1 cellular context compared by ENCODE assay signal in the genomic region with DNA sequence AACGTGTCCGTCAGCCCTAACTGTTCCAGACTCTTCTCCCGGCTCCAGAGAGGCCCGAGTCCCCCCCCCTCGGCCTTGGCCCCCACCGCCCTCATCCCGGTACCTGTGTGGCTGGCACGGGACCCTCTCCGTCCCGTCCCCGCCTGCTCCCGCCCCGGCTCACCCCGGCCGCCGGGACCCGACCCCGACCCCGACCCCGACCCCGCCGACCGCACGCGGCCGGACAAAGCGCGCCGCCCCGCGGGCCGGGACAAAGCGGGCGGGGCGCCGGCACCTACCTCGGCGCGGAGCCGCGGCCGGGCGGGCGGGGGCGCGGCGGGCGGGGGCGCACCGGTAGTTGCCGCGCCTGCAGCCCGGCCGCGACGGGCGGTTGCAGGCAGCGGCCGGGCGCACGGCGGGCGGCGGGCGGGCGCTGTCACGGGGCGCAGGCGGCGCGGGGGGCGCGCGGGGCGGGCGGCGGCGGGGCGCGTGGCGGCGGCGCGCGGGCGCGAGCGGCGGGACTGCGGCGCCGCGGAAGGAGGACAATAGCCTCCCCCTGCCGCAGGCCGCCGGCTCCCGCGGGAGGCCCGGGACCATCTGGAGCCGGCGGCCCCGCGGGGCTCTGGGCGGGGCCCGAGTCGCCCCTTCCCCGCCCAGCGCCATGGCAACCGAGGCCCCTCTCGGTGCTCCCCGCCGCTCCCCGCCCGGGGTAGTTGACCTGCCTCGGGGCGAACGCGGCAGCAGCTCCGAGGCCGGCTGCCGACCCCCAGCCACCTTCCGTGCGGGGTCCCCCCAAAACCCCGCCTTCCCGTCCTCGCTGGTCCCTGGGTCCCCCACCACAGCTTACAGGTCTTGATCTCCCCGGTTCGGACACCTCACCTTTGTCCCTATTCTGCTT.
TF ChIP-seq lines count a peak whose summit lies in the region.

No MANE protein-coding gene starts in this region.

TF ChIP-seq in HEK293, 187 proteins besides CTCF, POLR2A, EP300 and RAD21 (continued from another document and continues in another):
- TF ChIP-seq SCRT1 (tag by site-specific recombination; IDR thresholded peaks at IDR 0.05; ENCODE audit: borderline replicate concordance) (no peak), ZNF792 (tag by site-specific recombination; IDR thresholded peaks at IDR 0.05) (no peak), ZNF549 (tag by site-specific recombination; IDR thresholded peaks at IDR 0.05) (no peak), ZNF670 (tag by site-specific recombination; IDR thresholded peaks at IDR 0.05; ENCODE audit: low read depth) (no peak), ZNF555 (tag by site-specific recombination; conservative IDR thresholded peaks at IDR 0.05) (no peak), ZNF768 (tag by site-specific recombination; IDR thresholded peaks at IDR 0.05) (no peak), ZBTB7A (tag by site-specific recombination; IDR thresholded peaks at IDR 0.05; ENCODE audit: low read depth) (no peak), ZFP37 (tag by site-specific recombination; IDR thresholded peaks at IDR 0.05) (no peak), ZNF560 (tag by site-specific recombination; IDR thresholded peaks at IDR 0.05; ENCODE audit: borderline replicate concordance) (no peak), ZNF624 (tag by site-specific recombination; IDR thresholded peaks at IDR 0.05) (no peak), SALL2 (tag by site-specific recombination; IDR thresholded peaks at IDR 0.05; ENCODE audit: borderline replicate concordance) (no peak), ZNF473 (tag by site-specific recombination; IDR thresholded peaks at IDR 0.05) (no peak), ZNF596 (tag by site-specific recombination; IDR thresholded peaks at IDR 0.05) (no peak), ZNF501 (tag by site-specific recombination; IDR thresholded peaks at IDR 0.05) (no peak), ZNF138 (tag by site-specific recombination; IDR thresholded peaks at IDR 0.05; ENCODE audit: borderline replicate concordance) (no peak), ZNF132 (tag by site-specific recombination; IDR thresholded peaks at IDR 0.05; ENCODE audit: borderline replicate concordance) (no peak), SP7 (tag by site-specific recombination; IDR thresholded peaks at IDR 0.05) (no peak), ZNF561 (tag by site-specific recombination; IDR thresholded peaks at IDR 0.05; ENCODE audit: borderline replicate concordance) (no peak), ZBTB20 (tag by site-specific recombination; IDR thresholded peaks at IDR 0.05) (peak; percentile 80), ZNF366 (tag by site-specific recombination; conservative IDR thresholded peaks at IDR 0.05) (no peak), ZNF10 (tag by site-specific recombination; IDR thresholded peaks at IDR 0.05) (no peak), GLIS1 (tag by site-specific recombination; IDR thresholded peaks at IDR 0.05) (peak; percentile 29; the same call in 1 of the 2 replicates), ZNF354C (tag by site-specific recombination; IDR thresholded peaks at IDR 0.05; ENCODE audit: borderline replicate concordance, low read depth) (no peak), ZNF629 (tag by site-specific recombination; IDR thresholded peaks at IDR 0.05) (no peak), YY2 (tag by site-specific recombination; IDR thresholded peaks at IDR 0.05) (no peak), ZNF664 (tag by site-specific recombination; IDR thresholded peaks at IDR 0.05) (no peak), RBAK (tag by site-specific recombination; IDR thresholded peaks at IDR 0.05) (no peak), ZSCAN30 (tag by site-specific recombination; IDR thresholded peaks at IDR 0.05) (0 out of 2 replicates have a peak, but pooled peaks have one; percentile 29), BCL11B (tag by site-specific recombination; IDR thresholded peaks at IDR 0.05; ENCODE audit: low read depth) (no peak), KLF9 (tag by site-specific recombination; IDR thresholded peaks at IDR 0.05; ENCODE audit: low read depth) (no peak), SETDB1 (IDR thresholded peaks at IDR 0.05; ENCODE audit: insufficient read length, low read length) (no peak), ZNF37A (tag by site-specific recombination; IDR thresholded peaks at IDR 0.05) (no peak), ZNF341 (tag by site-specific recombination; IDR thresholded peaks at IDR 0.05; ENCODE audit: low read depth) (no peak), YY1 (tag by site-specific recombination; IDR thresholded peaks at IDR 0.05) (no peak), ZNF121 (tag by site-specific recombination; IDR thresholded peaks at IDR 0.05) (no peak), ZBTB8A (tag by site-specific recombination; IDR thresholded peaks at IDR 0.05) (peak; percentile 41; the same call in 1 of the 2 replicates), ZNF521 (tag by site-specific recombination; IDR thresholded peaks at IDR 0.05) (no peak), KLF10 (tag by site-specific recombination; IDR thresholded peaks at IDR 0.05) (no peak), ZNF791 (tag by site-specific recombination; IDR thresholded peaks at IDR 0.05) (no peak), ZNF19 (tag by site-specific recombination; IDR thresholded peaks at IDR 0.05; ENCODE audit: low read depth) (no peak), ZNF114 (tag by site-specific recombination; IDR thresholded peaks at IDR 0.05) (no peak), ZNF777 (tag by site-specific recombination; IDR thresholded peaks at IDR 0.05; ENCODE audit: borderline replicate concordance) (no peak), GLIS2 (tag by site-specific recombination; IDR thresholded peaks at IDR 0.05) (peak; percentile 53), ZNF626 (tag by site-specific recombination; IDR thresholded peaks at IDR 0.05) (no peak), ZNF16 (tag by site-specific recombination; IDR thresholded peaks at IDR 0.05; ENCODE audit: low read depth) (no peak), ZNF843 (tag by site-specific recombination; IDR thresholded peaks at IDR 0.05) (no peak), ZFHX2 (tag by site-specific recombination; conservative IDR thresholded peaks at IDR 0.05) (no peak), ZXDB (tag by site-specific recombination; IDR thresholded peaks at IDR 0.05) (no peak), ZFP3 (tag by site-specific recombination; IDR thresholded peaks at IDR 0.05; ENCODE audit: low read depth) (no peak), ZNF324 (tag by site-specific recombination; IDR thresholded peaks at IDR 0.05) (0 out of 2 replicates have a peak, but pooled peaks have one; percentile 30), HOXD13 (CRISPR knock-in tag; IDR thresholded peaks at IDR 0.05; ENCODE audit: borderline replicate concordance) (no peak)
- TF ChIP-seq, protein P1, sequence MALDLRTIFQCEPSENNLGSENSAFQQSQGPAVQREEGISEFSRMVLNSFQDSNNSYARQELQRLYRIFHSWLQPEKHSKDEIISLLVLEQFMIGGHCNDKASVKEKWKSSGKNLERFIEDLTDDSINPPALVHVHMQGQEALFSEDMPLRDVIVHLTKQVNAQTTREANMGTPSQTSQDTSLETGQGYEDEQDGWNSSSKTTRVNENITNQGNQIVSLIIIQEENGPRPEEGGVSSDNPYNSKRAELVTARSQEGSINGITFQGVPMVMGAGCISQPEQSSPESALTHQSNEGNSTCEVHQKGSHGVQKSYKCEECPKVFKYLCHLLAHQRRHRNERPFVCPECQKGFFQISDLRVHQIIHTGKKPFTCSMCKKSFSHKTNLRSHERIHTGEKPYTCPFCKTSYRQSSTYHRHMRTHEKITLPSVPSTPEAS (tag by site-specific recombination; IDR thresholded peaks at IDR 0.05) = no peak
- TF ChIP-seq, protein P2, sequence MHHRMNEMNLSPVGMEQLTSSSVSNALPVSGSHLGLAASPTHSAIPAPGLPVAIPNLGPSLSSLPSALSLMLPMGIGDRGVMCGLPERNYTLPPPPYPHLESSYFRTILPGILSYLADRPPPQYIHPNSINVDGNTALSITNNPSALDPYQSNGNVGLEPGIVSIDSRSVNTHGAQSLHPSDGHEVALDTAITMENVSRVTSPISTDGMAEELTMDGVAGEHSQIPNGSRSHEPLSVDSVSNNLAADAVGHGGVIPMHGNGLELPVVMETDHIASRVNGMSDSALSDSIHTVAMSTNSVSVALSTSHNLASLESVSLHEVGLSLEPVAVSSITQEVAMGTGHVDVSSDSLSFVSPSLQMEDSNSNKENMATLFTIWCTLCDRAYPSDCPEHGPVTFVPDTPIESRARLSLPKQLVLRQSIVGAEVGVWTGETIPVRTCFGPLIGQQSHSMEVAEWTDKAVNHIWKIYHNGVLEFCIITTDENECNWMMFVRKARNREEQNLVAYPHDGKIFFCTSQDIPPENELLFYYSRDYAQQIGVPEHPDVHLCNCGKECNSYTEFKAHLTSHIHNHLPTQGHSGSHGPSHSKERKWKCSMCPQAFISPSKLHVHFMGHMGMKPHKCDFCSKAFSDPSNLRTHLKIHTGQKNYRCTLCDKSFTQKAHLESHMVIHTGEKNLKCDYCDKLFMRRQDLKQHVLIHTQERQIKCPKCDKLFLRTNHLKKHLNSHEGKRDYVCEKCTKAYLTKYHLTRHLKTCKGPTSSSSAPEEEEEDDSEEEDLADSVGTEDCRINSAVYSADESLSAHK (tag by site-specific recombination; IDR thresholded peaks at IDR 0.05) = no peak
- TF ChIP-seq, protein P3, sequence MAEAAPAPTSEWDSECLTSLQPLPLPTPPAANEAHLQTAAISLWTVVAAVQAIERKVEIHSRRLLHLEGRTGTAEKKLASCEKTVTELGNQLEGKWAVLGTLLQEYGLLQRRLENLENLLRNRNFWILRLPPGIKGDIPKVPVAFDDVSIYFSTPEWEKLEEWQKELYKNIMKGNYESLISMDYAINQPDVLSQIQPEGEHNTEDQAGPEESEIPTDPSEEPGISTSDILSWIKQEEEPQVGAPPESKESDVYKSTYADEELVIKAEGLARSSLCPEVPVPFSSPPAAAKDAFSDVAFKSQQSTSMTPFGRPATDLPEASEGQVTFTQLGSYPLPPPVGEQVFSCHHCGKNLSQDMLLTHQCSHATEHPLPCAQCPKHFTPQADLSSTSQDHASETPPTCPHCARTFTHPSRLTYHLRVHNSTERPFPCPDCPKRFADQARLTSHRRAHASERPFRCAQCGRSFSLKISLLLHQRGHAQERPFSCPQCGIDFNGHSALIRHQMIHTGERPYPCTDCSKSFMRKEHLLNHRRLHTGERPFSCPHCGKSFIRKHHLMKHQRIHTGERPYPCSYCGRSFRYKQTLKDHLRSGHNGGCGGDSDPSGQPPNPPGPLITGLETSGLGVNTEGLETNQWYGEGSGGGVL (tag by site-specific recombination; IDR thresholded peaks at IDR 0.05) = no peak
- TF ChIP-seq, protein P4, sequence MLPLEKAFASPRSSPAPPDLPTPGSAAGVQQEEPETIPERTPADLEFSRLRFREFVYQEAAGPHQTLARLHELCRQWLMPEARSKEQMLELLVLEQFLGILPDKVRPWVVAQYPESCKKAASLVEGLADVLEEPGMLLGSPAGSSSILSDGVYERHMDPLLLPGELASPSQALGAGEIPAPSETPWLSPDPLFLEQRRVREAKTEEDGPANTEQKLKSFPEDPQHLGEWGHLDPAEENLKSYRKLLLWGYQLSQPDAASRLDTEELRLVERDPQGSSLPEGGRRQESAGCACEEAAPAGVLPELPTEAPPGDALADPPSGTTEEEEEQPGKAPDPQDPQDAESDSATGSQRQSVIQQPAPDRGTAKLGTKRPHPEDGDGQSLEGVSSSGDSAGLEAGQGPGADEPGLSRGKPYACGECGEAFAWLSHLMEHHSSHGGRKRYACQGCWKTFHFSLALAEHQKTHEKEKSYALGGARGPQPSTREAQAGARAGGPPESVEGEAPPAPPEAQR (tag by site-specific recombination; IDR thresholded peaks at IDR 0.05) = no peak
- TF ChIP-seq, protein P5, sequence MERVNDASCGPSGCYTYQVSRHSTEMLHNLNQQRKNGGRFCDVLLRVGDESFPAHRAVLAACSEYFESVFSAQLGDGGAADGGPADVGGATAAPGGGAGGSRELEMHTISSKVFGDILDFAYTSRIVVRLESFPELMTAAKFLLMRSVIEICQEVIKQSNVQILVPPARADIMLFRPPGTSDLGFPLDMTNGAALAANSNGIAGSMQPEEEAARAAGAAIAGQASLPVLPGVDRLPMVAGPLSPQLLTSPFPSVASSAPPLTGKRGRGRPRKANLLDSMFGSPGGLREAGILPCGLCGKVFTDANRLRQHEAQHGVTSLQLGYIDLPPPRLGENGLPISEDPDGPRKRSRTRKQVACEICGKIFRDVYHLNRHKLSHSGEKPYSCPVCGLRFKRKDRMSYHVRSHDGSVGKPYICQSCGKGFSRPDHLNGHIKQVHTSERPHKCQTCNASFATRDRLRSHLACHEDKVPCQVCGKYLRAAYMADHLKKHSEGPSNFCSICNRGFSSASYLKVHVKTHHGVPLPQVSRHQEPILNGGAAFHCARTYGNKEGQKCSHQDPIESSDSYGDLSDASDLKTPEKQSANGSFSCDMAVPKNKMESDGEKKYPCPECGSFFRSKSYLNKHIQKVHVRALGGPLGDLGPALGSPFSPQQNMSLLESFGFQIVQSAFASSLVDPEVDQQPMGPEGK (tag by site-specific recombination; IDR thresholded peaks at IDR 0.05) = no peak
- TF ChIP-seq, protein P6, sequence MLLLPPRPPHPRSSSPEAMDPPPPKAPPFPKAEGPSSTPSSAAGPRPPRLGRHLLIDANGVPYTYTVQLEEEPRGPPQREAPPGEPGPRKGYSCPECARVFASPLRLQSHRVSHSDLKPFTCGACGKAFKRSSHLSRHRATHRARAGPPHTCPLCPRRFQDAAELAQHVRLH (tag by site-specific recombination; IDR thresholded peaks at IDR 0.05) = no peak
- TF ChIP-seq, protein P7, sequence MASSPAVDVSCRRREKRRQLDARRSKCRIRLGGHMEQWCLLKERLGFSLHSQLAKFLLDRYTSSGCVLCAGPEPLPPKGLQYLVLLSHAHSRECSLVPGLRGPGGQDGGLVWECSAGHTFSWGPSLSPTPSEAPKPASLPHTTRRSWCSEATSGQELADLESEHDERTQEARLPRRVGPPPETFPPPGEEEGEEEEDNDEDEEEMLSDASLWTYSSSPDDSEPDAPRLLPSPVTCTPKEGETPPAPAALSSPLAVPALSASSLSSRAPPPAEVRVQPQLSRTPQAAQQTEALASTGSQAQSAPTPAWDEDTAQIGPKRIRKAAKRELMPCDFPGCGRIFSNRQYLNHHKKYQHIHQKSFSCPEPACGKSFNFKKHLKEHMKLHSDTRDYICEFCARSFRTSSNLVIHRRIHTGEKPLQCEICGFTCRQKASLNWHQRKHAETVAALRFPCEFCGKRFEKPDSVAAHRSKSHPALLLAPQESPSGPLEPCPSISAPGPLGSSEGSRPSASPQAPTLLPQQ (tag by site-specific recombination; IDR thresholded peaks at IDR 0.05) = no peak
- TF ChIP-seq, protein P8, sequence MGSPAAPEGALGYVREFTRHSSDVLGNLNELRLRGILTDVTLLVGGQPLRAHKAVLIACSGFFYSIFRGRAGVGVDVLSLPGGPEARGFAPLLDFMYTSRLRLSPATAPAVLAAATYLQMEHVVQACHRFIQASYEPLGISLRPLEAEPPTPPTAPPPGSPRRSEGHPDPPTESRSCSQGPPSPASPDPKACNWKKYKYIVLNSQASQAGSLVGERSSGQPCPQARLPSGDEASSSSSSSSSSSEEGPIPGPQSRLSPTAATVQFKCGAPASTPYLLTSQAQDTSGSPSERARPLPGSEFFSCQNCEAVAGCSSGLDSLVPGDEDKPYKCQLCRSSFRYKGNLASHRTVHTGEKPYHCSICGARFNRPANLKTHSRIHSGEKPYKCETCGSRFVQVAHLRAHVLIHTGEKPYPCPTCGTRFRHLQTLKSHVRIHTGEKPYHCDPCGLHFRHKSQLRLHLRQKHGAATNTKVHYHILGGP (tag by site-specific recombination; IDR thresholded peaks at IDR 0.05) = no peak
